ENCODE assay signal across 8 cellular contexts in genomic region chr6:39347906-39348585, GRCh38. TPM values are rescaled to one million over a fixed set of nuclear protein-coding genes. Genes with fewer than 3 reads are reported as not detected.
DNase-seq lines count a peak whose midpoint lies in the region; ATAC-seq, FAIRE-seq and TF ChIP-seq lines count a peak whose summit lies in the region.

No MANE protein-coding gene starts in this region.

- no peak overlapping the region for H2AFZ ChIP-seq in Loucy (ENCODE audit: low read length)

- in situ Hi-C loops in GM13976 (cut with MboI; ENCODE audit: low sequenced_read_pairs, unreplicated experiment): no loop called here

- no peak overlapping the region for H3K4me3 Mint-ChIP-seq in activated naive CD8-positive, alpha-beta T cell treated with anti-CD3 and anti-CD28 coated beads, Interleukin-2, amount 10 ng/mL, durations not matched to agents 7 days and 5 days

- no peaks in the 10 kb centered on the region for H3K9me2 ChIP-seq in Loucy (replicated peaks; ENCODE audit: low read depth, low read length)

- H4K20me1 ChIP-seq in Loucy (ENCODE audit: insufficient read depth, low read length, poor library complexity, severe bottlenecking): no peaks in the 10 kb centered on the region

- no peak overlapping the region for H3K27ac ChIP-seq in A549

- no peaks in the 10 kb centered on the region for H3K9me3 Mint-ChIP-seq in activated naive CD8-positive, alpha-beta T cell treated with anti-CD3 and anti-CD28 coated beads, Interleukin-2, amount 10 ng/mL, durations not matched to agents 7 days and 5 days

- no peak for TF ChIP-seq EP300 in A549 (IDR thresholded peaks at IDR 0.05)

- FAIRE-seq in A549 (lab: Jason Lieb, UNC): no peak

- H3K4me1 Mint-ChIP-seq in activated naive CD8-positive, alpha-beta T cell treated with anti-CD3 and anti-CD28 coated beads, Interleukin-2, amount 10 ng/mL, durations not matched to agents 7 days and 5 days: peaks cover 5% of the 10 kb centered on the region

- H3K27me3 Mint-ChIP-seq in activated naive CD8-positive, alpha-beta T cell treated with anti-CD3 and anti-CD28 coated beads, Interleukin-2, amount 10 ng/mL, durations not matched to agents 7 days and 5 days: peaks cover 2% of the 10 kb centered on the region

- no peak for TF ChIP-seq POLR2A in A549 (IDR thresholded peaks at IDR 0.05; ENCODE audit: low read length)

- TF ChIP-seq RAD21 in A549 (conservative IDR thresholded peaks at IDR 0.05 in 1 of 2, IDR thresholded peaks at IDR 0.05 in 1 of 2): peak; percentile 64 to 72; a peak in 4 of 5 replicates

- 5% methylated on average over 7 of the region's 9 CpGs for WGBS in A549 (ENCODE audit: missing lambda C conversion rate)

- intact Hi-C loops in left cardiac atrium (cut with DNase I): no loop called here

- no peak overlapping the region for H3K27ac Mint-ChIP-seq in activated naive CD8-positive, alpha-beta T cell treated with anti-CD3 and anti-CD28 coated beads, Interleukin-2, amount 10 ng/mL, durations not matched to agents 7 days and 5 days

- H3K9me3 ChIP-seq in A549: no peaks in the 10 kb centered on the region
- no peaks in the 10 kb centered on the region for H3K9me3 ChIP-seq in Loucy (ENCODE audit: insufficient read depth, low read depth, low read length)

- DNase-seq in A549 (ENCODE audit: low read depth in 1 of 2, low spot score in 1 of 2) (peak; percentile 38 to 74), GM13976 (ENCODE audit: low spot score) (peak; percentile 87), SKM-1 treated with dmso at 0.1 percent for 144 hours (lab: John Stamatoyannopoulos, UW; ENCODE audit: unreplicated experiment) (peak; percentile 47), left cardiac atrium (peak; percentile 70), renal cortical epithelial cell (ENCODE audit: low read depth) (peak; percentile 43)
- peak; percentile 71 for DNase-seq in activated naive CD8-positive, alpha-beta T cell treated with anti-CD3 and anti-CD28 coated beads, Interleukin-2, amount 10 ng/mL, durations not matched to agents 7 days and 5 days

- H3K79me2 ChIP-seq in Loucy (ENCODE audit: insufficient read depth, low read length): no peaks in the 10 kb centered on the region

- no peaks in the 10 kb centered on the region for H3K36me3 ChIP-seq in Loucy (ENCODE audit: insufficient read depth, low read length)

- ATAC-seq in A549 (peak; percentile 83 to 96), left cardiac atrium (peak; percentile 69 to 80), GM18858 (IDR thresholded peaks at IDR 0.05; ENCODE audit: unreplicated experiment) (no peak)
- peak; percentile 58 for ATAC-seq in activated naive CD8-positive, alpha-beta T cell treated with anti-CD3 and anti-CD28 coated beads, Interleukin-2, amount 10 ng/mL, durations not matched to agents 7 days and 5 days (ENCODE audit: low read depth)

- no peaks in the 10 kb centered on the region for H3K36me3 Mint-ChIP-seq in activated naive CD8-positive, alpha-beta T cell treated with anti-CD3 and anti-CD28 coated beads, Interleukin-2, amount 10 ng/mL, durations not matched to agents 7 days and 5 days

- no peaks in the 10 kb centered on the region for H3F3A ChIP-seq in Loucy (ENCODE audit: low read depth)

- H3K4me1 ChIP-seq in A549 (no peaks in the 10 kb centered on the region), Loucy (ENCODE audit: insufficient read depth, low read length, poor library complexity, severe bottlenecking) (peaks cover 8% of the 10 kb centered on the region)

- no peak overlapping the region for H3K9ac ChIP-seq in Loucy (ENCODE audit: low read depth, low read length, poor library complexity, severe bottlenecking)

- POLR2A ChIA-PET in A549 (lab: Yijun Ruan, JAX): no interaction called here
- POLR2A ChIA-PET in activated naive CD8-positive, alpha-beta T cell treated with anti-CD3 and anti-CD28 coated beads, Interleukin-2, amount 10 ng/mL, durations not matched to agents 7 days and 5 days (lab: Charles Lee): no interaction called here

- H3K4me2 ChIP-seq in A549: no peak overlapping the region
- H3K4me2 ChIP-seq in Loucy (ENCODE audit: low read depth, low read length, poor library complexity, severe bottlenecking): no peak overlapping the region

- CTCF ChIA-PET in A549 (lab: Yijun Ruan, JAX): interaction anchor here (0.9 to 1.6 kb wide), 5 partner anchors 9 to 27 kb away, joined by 3 to 4 read pairs (median 3); no protein-coding TSS in a partner anchor

- H3K4me3 ChIP-seq in A549 (no peak overlapping the region), Loucy (ENCODE audit: low read length, poor library complexity, severe bottlenecking) (no peak overlapping the region)

- H3K27me3 ChIP-seq in Loucy (ENCODE audit: insufficient read depth, low read length, poor library complexity, severe bottlenecking): no peaks in the 10 kb centered on the region

- peak; percentile 66 for TF ChIP-seq CTCF in A549 (IDR thresholded peaks at IDR 0.05)
- peak; percentile 63 for TF ChIP-seq CTCF in GM13976 (IDR thresholded peaks at IDR 0.05; ENCODE audit: borderline replicate concordance, control extremely low read depth, extremely low read depth, insufficient read depth, missing control alignments)
- TF ChIP-seq CTCF in Loucy (conservative IDR thresholded peaks at IDR 0.05; ENCODE audit: low read length): peak; percentile 89

TF ChIP-seq in A549, 52 proteins besides CTCF, POLR2A, EP300 and RAD21:
- TF ChIP-seq SMC3 (IDR thresholded peaks at IDR 0.05) (0 out of 3 replicates have a peak, but pooled peaks have one; percentile 32), USF2 (IDR thresholded peaks at IDR 0.05) (no peak), HOXB5 (CRISPR knock-in tag; IDR thresholded peaks at IDR 0.05) (no peak), REST (IDR thresholded peaks at IDR 0.05) (no peak)

RNA-seq across cellular contexts. Expression of gene KCNK16, which starts 25.5 kb away (rescaled TPM):
- polyA plus RNA-seq in A549 (2011; rRNA removed) (not detected in 2 replicates), A549 (2017; fragmentation: RNase III; extraction: RNeasy Plus Mini Kit Qiagen cat#74134 plus additional on column Dnase treatment) (not detected in 3 replicates)
- not detected in 2 replicates for polyA plus RNA-seq in A549 (2012; cell fraction: cytosol; rRNA removed)
- polyA plus RNA-seq in A549 (2012; cell fraction: nucleus; rRNA removed): not detected in 2 replicates
- not detected in 2 replicates for polyA minus RNA-seq in A549 (2011; rRNA and poly(A)+ RNA removed)
- not detected for total RNA-seq in activated naive CD8-positive, alpha-beta T cell treated with anti-CD3 and anti-CD28 coated beads, Interleukin-2, amount 10 ng/mL, durations not matched to agents 7 days and 5 days
- total RNA-seq in left cardiac atrium (not detected), renal cortical epithelial cell (not detected in 2 replicates)

RNA-seq across cellular contexts. Expression of gene KCNK17, which starts 33.8 kb away (rescaled TPM):
- polyA plus RNA-seq in A549 (2011; rRNA removed): not detected in 2 replicates
- not detected in 2 replicates for polyA plus RNA-seq in A549 (2012; cell fraction: cytosol; rRNA removed)
- not detected in 2 replicates for polyA plus RNA-seq in A549 (2012; cell fraction: nucleus; rRNA removed)
- not detected in 3 replicates for polyA plus RNA-seq in A549 (2017; fragmentation: RNase III; extraction: RNeasy Plus Mini Kit Qiagen cat#74134 plus additional on column Dnase treatment)
- polyA minus RNA-seq in A549 (2011; rRNA and poly(A)+ RNA removed): not detected in 2 replicates
- not detected for total RNA-seq in activated naive CD8-positive, alpha-beta T cell treated with anti-CD3 and anti-CD28 coated beads, Interleukin-2, amount 10 ng/mL, durations not matched to agents 7 days and 5 days
- 1 to 10 TPM in 1 of 2 donors, under 1 TPM in 1; 0.53 to 1.1 TPM for total RNA-seq in left cardiac atrium
- not detected in 2 replicates for total RNA-seq in renal cortical epithelial cell
